In the genomic region with DNA sequence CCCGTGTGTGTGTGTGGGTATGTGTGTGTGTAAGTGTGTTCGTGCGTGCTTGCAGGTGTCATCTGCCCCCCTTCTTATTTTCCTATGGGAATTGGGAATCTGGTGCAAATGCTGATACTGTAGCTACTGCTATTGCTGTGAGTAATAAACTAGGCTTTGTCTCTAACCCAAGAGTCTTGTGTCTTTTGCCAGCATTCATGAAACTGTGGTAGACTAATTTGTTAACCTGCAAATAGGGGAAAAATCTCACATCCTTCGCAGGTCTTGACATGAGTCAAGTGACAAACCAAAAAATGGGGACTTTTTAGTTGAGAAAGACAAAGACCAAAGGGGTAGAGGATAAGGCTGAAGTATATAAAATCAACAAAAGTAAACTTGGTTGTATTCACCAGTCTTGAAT, we compare ENCODE assay signal across 9 cellular contexts. TPM values are rescaled to one million over a fixed set of nuclear protein-coding genes. Genes with fewer than 3 reads are reported as not detected.
DNase-seq lines count a peak whose midpoint lies in the region; ATAC-seq and TF ChIP-seq lines count a peak whose summit lies in the region.
"Had no signal": no experiment of that assay in that cellular context is flagged by ENCODE, and none has a peak within 500 bp of the region (broad histone marks: within the 10 kb centered on the region; RNA-seq: fewer than 3 reads in every experiment).

No MANE protein-coding gene starts in this region.

- no peak overlapping the region for H3K27ac ChIP-seq in testis
- H3K27ac ChIP-seq: coronary artery had no signal

- intact Hi-C loops in testis (cut with DNase I; ENCODE audit: low total_unique reads) = no loop called here

- H3K27me3 Mint-ChIP-seq in naive thymus-derived CD8-positive, alpha-beta T cell = no peaks in the 10 kb centered on the region

- peak overlapping the region in 2 of 10 donors; percentile 53 to 86 for H3K27ac Mint-ChIP-seq in naive thymus-derived CD8-positive, alpha-beta T cell

- peaks cover 5% of the 10 kb centered on the region for H3K4me1 ChIP-seq in testis

- no peak for TF ChIP-seq POLR2A in testis (IDR thresholded peaks at IDR 0.05)

- DNase-seq in midbrain (lab: John Stamatoyannopoulos, UW) (peak; percentile 23), testis (no peak), SKM-1 treated with dmso at 0.1 percent for 144 hours (lab: John Stamatoyannopoulos, UW; ENCODE audit: unreplicated experiment) (no peak)
- no peak for DNase-seq in effector CD8-positive, alpha-beta T cell (lab: John Stamatoyannopoulos, UW)
- DNase-seq in naive thymus-derived CD8-positive, alpha-beta T cell = no peak

- H3K27me3 ChIP-seq in testis = no peaks in the 10 kb centered on the region

- no peak for TF ChIP-seq CTCF in testis (IDR thresholded peaks at IDR 0.05)

- H3K9me3 ChIP-seq in testis = no peaks in the 10 kb centered on the region

- no peaks in the 10 kb centered on the region for H3K9me3 Mint-ChIP-seq in naive thymus-derived CD8-positive, alpha-beta T cell

- H3K4me3 ChIP-seq in testis = no peak overlapping the region
- H3K4me3 ChIP-seq: coronary artery had no signal

- no peaks in the 10 kb centered on the region for H3K36me3 ChIP-seq in testis (ENCODE audit: low read depth, missing control alignments)

- peak; percentile 48 for ATAC-seq in GM18861 (IDR thresholded peaks at IDR 0.05; ENCODE audit: unreplicated experiment)
- ATAC-seq in GM21737 (IDR thresholded peaks at IDR 0.05; ENCODE audit: unreplicated experiment) = peak; percentile 34
- peak; percentile 77 for ATAC-seq in HG03469 (IDR thresholded peaks at IDR 0.05; ENCODE audit: unreplicated experiment)
- no peak for ATAC-seq in naive thymus-derived CD8-positive, alpha-beta T cell

- H3K4me3 Mint-ChIP-seq in naive thymus-derived CD8-positive, alpha-beta T cell = no peak overlapping the region

- 93 to 94% methylated on average over 4 of the region's 4 CpGs for WGBS in testis, 2 donors

- POLR2A ChIA-PET in naive thymus-derived CD8-positive, alpha-beta T cell (lab: Charles Lee) = interaction anchor here (0.6 kb wide), 1 partner anchor 1545 kb away, joined by 4 read pairs; no protein-coding TSS in a partner anchor

- H3K4me1 Mint-ChIP-seq in naive thymus-derived CD8-positive, alpha-beta T cell = peaks cover 10 to 51% (median 23%) of the 10 kb centered on the region in 4 donors

- peaks cover 0 to 5% (median 0%) of the 10 kb centered on the region in 3 donors for H3K36me3 Mint-ChIP-seq in naive thymus-derived CD8-positive, alpha-beta T cell

RNA-seq across cellular contexts. Expression of a gene that starts 57.9 kb away (rescaled TPM):
- total RNA-seq in testis = 10 to 100 TPM; 20.1 to 24.3 TPM
- 6.0 TPM for polyA plus RNA-seq in testis (ENCODE audit: insufficient read depth, low read depth, low replicate concordance)
- total RNA-seq in naive thymus-derived CD8-positive, alpha-beta T cell = 10 to 100 TPM; 54.1 to 55.3 TPM
- polyA plus RNA-seq in naive thymus-derived CD8-positive, alpha-beta T cell = 10 to 100 TPM; 17.6 to 28.2 (median 26.3) TPM

Comparison
In these comparisons a context has a peak if more than half of its experiments do, and no peak if none do; other contexts are left out.
1. ATAC-seq: peak in GM18861 (single experiment), GM21737 (single experiment) and HG03469 (single experiment); none in naive thymus-derived CD8-positive, alpha-beta T cell (0 of 2).